In genomic region chr4:158186815-158187214, GRCh38 we compare ENCODE assay signal across 22 cellular contexts. TPM values are rescaled to one million over a fixed set of nuclear protein-coding genes. Genes with fewer than 3 reads are reported as not detected.
"Had no signal": no experiment of that assay in that cellular context is flagged by ENCODE, and none has a peak within 500 bp of the region (broad histone marks: within the 10 kb centered on the region; RNA-seq: fewer than 3 reads in every experiment).

No MANE protein-coding gene starts in this region.

- DNase-seq: Karpas-422, KG1, MG63, NCI-H1092 treated with DMSO at 0.1 percent for 48 hours, NCI-H1436, NCI-H187, NCI-H2029, NCI-H2081 treated with DMSO at 0.1 percent for 48 hours, NCI-H2171, NCI-H226, NCI-H446, NCI-H510A, NCI-H524 treated with DMSO at 0.1 percent for 48 hours, NCI-H69, NCI-H774, Right ventricle myocardium superior, RPMI8226, SIG-M5 had no signal

- H3K27me3 Mint-ChIP-seq: IgD-negative memory B cell had no signal

- H3K4me1 ChIP-seq: SJSA1 had no signal

- H3K4me3 Mint-ChIP-seq: IgD-negative memory B cell had no signal

- H3K27me3 ChIP-seq: MG63, SJSA1 had no signal

- H3K36me3 ChIP-seq: MG63, SJSA1 had no signal

- H3K27ac ChIP-seq: HL-60, SJSA1, SK-N-MC had no signal

- H3K4me3 ChIP-seq: MG63, SJSA1, SK-N-MC had no signal

- H3K9me3 ChIP-seq: MG63, SJSA1 had no signal

- H3K4me1 Mint-ChIP-seq: IgD-negative memory B cell had no signal

- H3K27ac Mint-ChIP-seq: IgD-negative memory B cell had no signal

RNA-seq across cellular contexts. Expression of gene TMEM144, which starts 23.5 kb away (rescaled TPM):
- polyA plus RNA-seq: IgD-negative memory B cell had no signal
